Comparison of ENCODE assay signal across 15 cellular contexts in genomic region chr1:163796394-163796821, GRCh38.
DNase-seq lines count a peak whose midpoint lies in the region; ATAC-seq, FAIRE-seq and TF ChIP-seq lines count a peak whose summit lies in the region.
"Had no signal": no experiment of that assay in that cellular context is flagged by ENCODE, and none has a peak within 500 bp of the region (broad histone marks: within the 10 kb centered on the region; RNA-seq: fewer than 3 reads in every experiment).

No MANE protein-coding gene starts in this region.

- no peaks in the 10 kb centered on the region for H3K27me3 Mint-ChIP-seq in mesothelial cell of epicardium (ENCODE audit: low read depth)
- H3K27me3 Mint-ChIP-seq: activated naive CD8-positive, alpha-beta T cell treated with anti-CD3 and anti-CD28 coated beads for 36 hours had no signal

- DNase-seq in EH (ENCODE audit: low read depth) = peak; percentile 5
- DNase-seq in NCI-H146 treated with DMSO at 0.1 percent for 48 hours (lab: John Stamatoyannopoulos, UW; ENCODE audit: unreplicated experiment) = peak; percentile 73
- DNase-seq in astrocyte of the spinal cord (ENCODE audit: low read depth, low spot score) = peak; percentile 8
- DNase-seq in mesothelial cell of epicardium (ENCODE audit: low spot score in 2 of 2, unreplicated experiment in 2 of 2) = no peak
- DNase-seq in SKM-1 (lab: John Stamatoyannopoulos, UW; ENCODE audit: unreplicated experiment) = no peak
- no peak for DNase-seq in H54 (ENCODE audit: insufficient read length, low spot score)
- no peak for DNase-seq in middle frontal gyrus (ENCODE audit: extremely low spot score, low spot score)
- DNase-seq: activated CD8-positive, alpha-beta memory T cell treated with anti-CD3 and anti-CD28 coated beads for 24 hours; activated naive CD8-positive, alpha-beta T cell treated with anti-CD3 and anti-CD28 coated beads for 36 hours; NCI-H524 treated with DMSO at 0.1 percent for 48 hours; sigmoid colon had no signal

- peaks cover 34% of the 10 kb centered on the region for H3K4me1 Mint-ChIP-seq in mesothelial cell of epicardium
- H3K4me1 Mint-ChIP-seq: activated naive CD8-positive, alpha-beta T cell treated with anti-CD3 and anti-CD28 coated beads for 36 hours had no signal

- H3K9me3 Mint-ChIP-seq in mesothelial cell of epicardium = peaks cover 28% of the 10 kb centered on the region

- H3K27me3 ChIP-seq in gastroesophageal sphincter = no peaks in the 10 kb centered on the region
- H3K27me3 ChIP-seq: sigmoid colon had no signal

- no peak for FAIRE-seq in H54 (lab: Jason Lieb, UNC)
- FAIRE-seq: GM18507, urothelium cell line had no signal

- 31 to 42% methylated on average over 2 of the region's 2 CpGs for WGBS in gastroesophageal sphincter (ENCODE audit: low coverage in 1 of 2), 2 donors

- TF ChIP-seq POLR2A in gastroesophageal sphincter (IDR thresholded peaks at IDR 0.05) (no peak), H54 (IDR thresholded peaks at IDR 0.05; ENCODE audit: low read depth, low read length) (no peak)

- no peak overlapping the region for H3K4me3 ChIP-seq in astrocyte of the spinal cord (ENCODE audit: low read depth, low read length)
- H3K4me3 ChIP-seq in gastroesophageal sphincter = no peak overlapping the region
- H3K4me3 ChIP-seq: sigmoid colon had no signal

- peaks cover 0 to 14% (median 0%) of the 10 kb centered on the region in 3 donors for H3K9me3 ChIP-seq in gastroesophageal sphincter
- H3K9me3 ChIP-seq: sigmoid colon had no signal

- H3K4me1 ChIP-seq in gastroesophageal sphincter = no peaks in the 10 kb centered on the region
- H3K4me1 ChIP-seq: sigmoid colon had no signal

- no peaks in the 10 kb centered on the region for H3K36me3 ChIP-seq in gastroesophageal sphincter
- H3K36me3 ChIP-seq: sigmoid colon had no signal

- no peak for TF ChIP-seq CTCF in astrocyte of the spinal cord (IDR thresholded peaks at IDR 0.05; ENCODE audit: low read depth, low read length)
- no peak for TF ChIP-seq CTCF in mesothelial cell of epicardium (IDR thresholded peaks at IDR 0.05; ENCODE audit: unreplicated experiment)
- no peak for TF ChIP-seq CTCF in gastroesophageal sphincter (IDR thresholded peaks at IDR 0.05)

- H3K27ac ChIP-seq in gastroesophageal sphincter = no peak overlapping the region
- H3K27ac ChIP-seq: sigmoid colon had no signal

- H3K27ac Mint-ChIP-seq in mesothelial cell of epicardium = peak overlapping the region; percentile 81
- H3K27ac Mint-ChIP-seq: activated naive CD8-positive, alpha-beta T cell treated with anti-CD3 and anti-CD28 coated beads for 36 hours; T-helper 1 cell treated with Interleukin-12 subunit alpha and Interleukin-12 subunit beta and Interleukin-4 antibody, amounts not matched to agents 30 μg/mL and 1 μg/mL, for 36 hours had no signal

- no peak overlapping the region for H3K4me3 Mint-ChIP-seq in mesothelial cell of epicardium
- H3K4me3 Mint-ChIP-seq: activated naive CD8-positive, alpha-beta T cell treated with anti-CD3 and anti-CD28 coated beads for 36 hours; T-helper 1 cell treated with Interleukin-12 subunit alpha and Interleukin-12 subunit beta and Interleukin-4 antibody, amounts not matched to agents 30 μg/mL and 1 μg/mL, for 36 hours had no signal

- in situ Hi-C loops in astrocyte of the spinal cord (cut with HindIII; ENCODE audit: low sequenced_read_pairs) = no loop called here

- TF ChIP-seq EP300 in gastroesophageal sphincter (IDR thresholded peaks at IDR 0.05) = no peak

- no peak for ATAC-seq in gastroesophageal sphincter

- peaks cover 17% of the 10 kb centered on the region for H3K36me3 Mint-ChIP-seq in mesothelial cell of epicardium
- H3K36me3 Mint-ChIP-seq: activated naive CD8-positive, alpha-beta T cell treated with anti-CD3 and anti-CD28 coated beads for 36 hours had no signal

Comparison
In these comparisons a context has a peak if more than half of its experiments do, and no peak if none do; other contexts are left out.
1. DNase-seq: peak in EH (single experiment), NCI-H146 treated with DMSO at 0.1 percent for 48 hours (single experiment) and astrocyte of the spinal cord (single experiment); none in mesothelial cell of epicardium (0 of 2), SKM-1 (single experiment), H54 (single experiment) and middle frontal gyrus (single experiment).